ENCODE assay signal across 8 cellular contexts in genomic region chr4:182808673-182809416, GRCh38.
DNase-seq lines count a peak whose midpoint lies in the region; ATAC-seq and TF ChIP-seq lines count a peak whose summit lies in the region.
"Had no signal": no experiment of that assay in that cellular context is flagged by ENCODE, and none has a peak within 500 bp of the region (broad histone marks: within the 10 kb centered on the region; RNA-seq: fewer than 3 reads in every experiment).

No MANE protein-coding gene starts in this region.

- H3K9me3 ChIP-seq in sigmoid colon: peaks cover 0 to 8% (median 0%) of the 10 kb centered on the region in 4 donors
- no peaks in the 10 kb centered on the region for H3K9me3 ChIP-seq in tibial artery

- H3K27me3 ChIP-seq in sigmoid colon (no peaks in the 10 kb centered on the region), tibial artery (peaks cover 0 to 7% of the 10 kb centered on the region in 2 donors)

- H3K4me3 ChIP-seq in sigmoid colon (no peak overlapping the region), tibial artery (no peak overlapping the region)

- ATAC-seq in HG03025 (IDR thresholded peaks at IDR 0.05; ENCODE audit: low FRiP score, unreplicated experiment): peak; percentile 80

- DNase-seq in SW480 (ENCODE audit: low spot score) (peak; percentile 18), dermis blood vessel endothelial cell (peak; percentile 43), NCI-H2081 (lab: John Stamatoyannopoulos, UW) (no peak), sigmoid colon (no peak), tibial artery (no peak)

- H3K4me1 ChIP-seq in sigmoid colon (peaks cover 0 to 12% (median 4%) of the 10 kb centered on the region in 4 donors), tibial artery (peaks cover 0 to 14% (median 3%) of the 10 kb centered on the region in 4 donors)

- TF ChIP-seq CTCF in sigmoid colon (IDR thresholded peaks at IDR 0.05) (no peak), tibial artery (IDR thresholded peaks at IDR 0.05) (no peak)

- whole genome bisulfite sequencing in sigmoid colon, 2 donors: 75 to 78% methylated on average over 25 of the region's 25 CpGs

- H3K36me3 ChIP-seq in sigmoid colon (no peaks in the 10 kb centered on the region), tibial artery (no peaks in the 10 kb centered on the region)

- TF ChIP-seq POLR2A in GM19099 (IDR thresholded peaks at IDR 0.05; ENCODE audit: extremely low read depth, insufficient read length, low read depth) (peak; percentile 20), sigmoid colon (IDR thresholded peaks at IDR 0.05) (no peak)

- TF ChIP-seq EP300 in sigmoid colon (IDR thresholded peaks at IDR 0.05): no peak

- H3K27ac ChIP-seq in sigmoid colon: no peak overlapping the region
- H3K27ac ChIP-seq in tibial artery: no peak overlapping the region
- H3K27ac ChIP-seq: VCaP had no signal

- intact Hi-C loops in sigmoid colon (cut with DNase I): loop anchor here (5.0 to 10.0 kb wide), 3 partner anchors 664 to 1667 kb away; no protein-coding TSS in a partner anchor
- intact Hi-C loops in tibial artery (cut with DNase I; ENCODE audit: low total_unique reads): loop anchor here (10.0 kb wide), 1 partner anchor 324 kb away; no protein-coding TSS in a partner anchor

Comparison
In these comparisons a context has a peak if more than half of its experiments do, and no peak if none do; other contexts are left out.
1. DNase-seq: peak in SW480 (single experiment) and dermis blood vessel endothelial cell (single experiment); none in NCI-H2081 (0 of 2), sigmoid colon (single experiment) and tibial artery (0 of 2).